ENCODE assay signal across 3 cellular contexts in the genomic region with DNA sequence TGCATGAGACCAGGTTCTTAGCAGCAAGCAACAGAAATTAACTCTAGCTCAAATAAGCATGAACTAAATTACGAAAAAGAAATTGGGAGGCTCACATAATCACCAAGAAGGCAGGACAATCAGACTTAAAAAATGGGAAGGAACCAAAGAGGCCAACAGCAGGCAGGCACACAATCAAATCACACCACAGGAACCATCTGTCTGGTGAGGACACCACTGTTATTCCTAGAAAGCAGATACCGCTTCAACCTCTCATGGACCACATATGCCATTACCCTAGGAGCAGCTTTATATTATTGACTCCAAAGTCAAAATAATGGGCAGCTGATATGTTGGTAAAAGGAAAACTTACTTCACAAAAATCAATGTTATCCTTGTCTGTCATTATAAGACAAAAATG.
TF ChIP-seq lines count a peak whose summit lies in the region.

No MANE protein-coding gene starts in this region.

TF ChIP-seq in GM23338, 12 proteins besides CTCF, POLR2A, EP300 and RAD21 (continued from another document and continues in another):
- TF ChIP-seq ZNF331 (CRISPR knock-in tag; IDR thresholded peaks at IDR 0.05; ENCODE audit: low read depth) (no peak), CREB1 (CRISPR knock-in tag; IDR thresholded peaks at IDR 0.05; ENCODE audit: low read depth) (no peak), ZNF114 (CRISPR knock-in tag; IDR thresholded peaks at IDR 0.05) (no peak), NANOG (IDR thresholded peaks at IDR 0.05; ENCODE audit: borderline replicate concordance) (no peak)
- TF ChIP-seq, protein P1, sequence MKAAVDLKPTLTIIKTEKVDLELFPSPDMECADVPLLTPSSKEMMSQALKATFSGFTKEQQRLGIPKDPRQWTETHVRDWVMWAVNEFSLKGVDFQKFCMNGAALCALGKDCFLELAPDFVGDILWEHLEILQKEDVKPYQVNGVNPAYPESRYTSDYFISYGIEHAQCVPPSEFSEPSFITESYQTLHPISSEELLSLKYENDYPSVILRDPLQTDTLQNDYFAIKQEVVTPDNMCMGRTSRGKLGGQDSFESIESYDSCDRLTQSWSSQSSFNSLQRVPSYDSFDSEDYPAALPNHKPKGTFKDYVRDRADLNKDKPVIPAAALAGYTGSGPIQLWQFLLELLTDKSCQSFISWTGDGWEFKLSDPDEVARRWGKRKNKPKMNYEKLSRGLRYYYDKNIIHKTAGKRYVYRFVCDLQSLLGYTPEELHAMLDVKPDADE (IDR thresholded peaks at IDR 0.05) = no peak
- TF ChIP-seq, protein P2, sequence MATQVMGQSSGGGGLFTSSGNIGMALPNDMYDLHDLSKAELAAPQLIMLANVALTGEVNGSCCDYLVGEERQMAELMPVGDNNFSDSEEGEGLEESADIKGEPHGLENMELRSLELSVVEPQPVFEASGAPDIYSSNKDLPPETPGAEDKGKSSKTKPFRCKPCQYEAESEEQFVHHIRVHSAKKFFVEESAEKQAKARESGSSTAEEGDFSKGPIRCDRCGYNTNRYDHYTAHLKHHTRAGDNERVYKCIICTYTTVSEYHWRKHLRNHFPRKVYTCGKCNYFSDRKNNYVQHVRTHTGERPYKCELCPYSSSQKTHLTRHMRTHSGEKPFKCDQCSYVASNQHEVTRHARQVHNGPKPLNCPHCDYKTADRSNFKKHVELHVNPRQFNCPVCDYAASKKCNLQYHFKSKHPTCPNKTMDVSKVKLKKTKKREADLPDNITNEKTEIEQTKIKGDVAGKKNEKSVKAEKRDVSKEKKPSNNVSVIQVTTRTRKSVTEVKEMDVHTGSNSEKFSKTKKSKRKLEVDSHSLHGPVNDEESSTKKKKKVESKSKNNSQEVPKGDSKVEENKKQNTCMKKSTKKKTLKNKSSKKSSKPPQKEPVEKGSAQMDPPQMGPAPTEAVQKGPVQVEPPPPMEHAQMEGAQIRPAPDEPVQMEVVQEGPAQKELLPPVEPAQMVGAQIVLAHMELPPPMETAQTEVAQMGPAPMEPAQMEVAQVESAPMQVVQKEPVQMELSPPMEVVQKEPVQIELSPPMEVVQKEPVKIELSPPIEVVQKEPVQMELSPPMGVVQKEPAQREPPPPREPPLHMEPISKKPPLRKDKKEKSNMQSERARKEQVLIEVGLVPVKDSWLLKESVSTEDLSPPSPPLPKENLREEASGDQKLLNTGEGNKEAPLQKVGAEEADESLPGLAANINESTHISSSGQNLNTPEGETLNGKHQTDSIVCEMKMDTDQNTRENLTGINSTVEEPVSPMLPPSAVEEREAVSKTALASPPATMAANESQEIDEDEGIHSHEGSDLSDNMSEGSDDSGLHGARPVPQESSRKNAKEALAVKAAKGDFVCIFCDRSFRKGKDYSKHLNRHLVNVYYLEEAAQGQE (IDR thresholded peaks at IDR 0.05; ENCODE audit: unreplicated experiment) = no peak

TF ChIP-seq in WTC11, 78 proteins besides CTCF, POLR2A, EP300 and RAD21 (continued from another document and continues in another):
- TF ChIP-seq, protein P3, sequence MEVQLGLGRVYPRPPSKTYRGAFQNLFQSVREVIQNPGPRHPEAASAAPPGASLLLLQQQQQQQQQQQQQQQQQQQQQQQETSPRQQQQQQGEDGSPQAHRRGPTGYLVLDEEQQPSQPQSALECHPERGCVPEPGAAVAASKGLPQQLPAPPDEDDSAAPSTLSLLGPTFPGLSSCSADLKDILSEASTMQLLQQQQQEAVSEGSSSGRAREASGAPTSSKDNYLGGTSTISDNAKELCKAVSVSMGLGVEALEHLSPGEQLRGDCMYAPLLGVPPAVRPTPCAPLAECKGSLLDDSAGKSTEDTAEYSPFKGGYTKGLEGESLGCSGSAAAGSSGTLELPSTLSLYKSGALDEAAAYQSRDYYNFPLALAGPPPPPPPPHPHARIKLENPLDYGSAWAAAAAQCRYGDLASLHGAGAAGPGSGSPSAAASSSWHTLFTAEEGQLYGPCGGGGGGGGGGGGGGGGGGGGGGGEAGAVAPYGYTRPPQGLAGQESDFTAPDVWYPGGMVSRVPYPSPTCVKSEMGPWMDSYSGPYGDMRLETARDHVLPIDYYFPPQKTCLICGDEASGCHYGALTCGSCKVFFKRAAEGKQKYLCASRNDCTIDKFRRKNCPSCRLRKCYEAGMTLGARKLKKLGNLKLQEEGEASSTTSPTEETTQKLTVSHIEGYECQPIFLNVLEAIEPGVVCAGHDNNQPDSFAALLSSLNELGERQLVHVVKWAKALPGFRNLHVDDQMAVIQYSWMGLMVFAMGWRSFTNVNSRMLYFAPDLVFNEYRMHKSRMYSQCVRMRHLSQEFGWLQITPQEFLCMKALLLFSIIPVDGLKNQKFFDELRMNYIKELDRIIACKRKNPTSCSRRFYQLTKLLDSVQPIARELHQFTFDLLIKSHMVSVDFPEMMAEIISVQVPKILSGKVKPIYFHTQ (CRISPR knock-in tag; IDR thresholded peaks at IDR 0.05) = no peak
- TF ChIP-seq JUN (CRISPR knock-in tag; IDR thresholded peaks at IDR 0.05) (no peak), ZBTB21 (CRISPR knock-in tag; IDR thresholded peaks at IDR 0.05; ENCODE audit: borderline replicate concordance) (no peak), JAZF1 (CRISPR knock-in tag; IDR thresholded peaks at IDR 0.05) (no peak), ZNF317 (CRISPR knock-in tag; IDR thresholded peaks at IDR 0.05; ENCODE audit: borderline replicate concordance, low read depth) (no peak), FOXJ3 (CRISPR knock-in tag; IDR thresholded peaks at IDR 0.05; ENCODE audit: borderline replicate concordance) (no peak), ZNF121 (CRISPR knock-in tag; IDR thresholded peaks at IDR 0.05) (no peak)
- TF ChIP-seq, protein P4, sequence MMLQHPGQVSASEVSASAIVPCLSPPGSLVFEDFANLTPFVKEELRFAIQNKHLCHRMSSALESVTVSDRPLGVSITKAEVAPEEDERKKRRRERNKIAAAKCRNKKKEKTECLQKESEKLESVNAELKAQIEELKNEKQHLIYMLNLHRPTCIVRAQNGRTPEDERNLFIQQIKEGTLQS (CRISPR knock-in tag; conservative IDR thresholded peaks at IDR 0.05) = no peak
- TF ChIP-seq, protein P5, sequence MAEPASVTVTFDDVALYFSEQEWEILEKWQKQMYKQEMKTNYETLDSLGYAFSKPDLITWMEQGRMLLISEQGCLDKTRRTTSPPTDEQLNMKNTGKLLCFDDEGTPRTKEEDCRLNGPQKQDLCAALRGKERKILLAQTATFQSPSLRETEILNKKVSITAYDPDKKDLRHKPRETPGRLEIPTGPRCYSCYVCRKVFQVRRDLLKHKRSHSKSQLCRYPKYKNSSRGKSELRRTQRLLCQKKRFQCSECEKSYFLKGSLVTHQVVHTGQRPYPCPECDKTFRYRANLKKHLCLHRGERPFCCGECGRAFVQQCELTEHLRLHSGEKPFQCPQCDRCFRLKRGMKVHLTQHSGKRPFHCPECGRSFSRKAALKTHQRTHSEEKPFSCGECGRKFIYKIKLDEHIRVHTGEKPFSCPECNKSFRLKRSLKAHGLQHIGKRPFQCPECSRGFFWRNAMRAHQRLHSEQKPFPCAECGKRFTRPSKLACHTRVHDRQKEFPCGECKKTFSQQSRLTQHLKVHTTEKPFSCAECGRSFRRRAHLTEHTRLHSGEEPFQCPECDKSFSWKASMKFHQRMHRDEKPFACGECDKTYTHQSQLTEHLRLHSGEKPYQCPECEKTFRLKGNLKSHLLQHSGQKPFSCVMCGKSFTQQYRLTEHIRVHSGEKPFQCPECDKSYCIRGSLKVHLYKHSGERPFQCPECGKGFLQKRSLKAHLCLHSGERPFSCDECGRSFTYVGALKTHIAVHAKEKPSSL (CRISPR knock-in tag; conservative IDR thresholded peaks at IDR 0.05) = no peak
- TF ChIP-seq, protein P6, sequence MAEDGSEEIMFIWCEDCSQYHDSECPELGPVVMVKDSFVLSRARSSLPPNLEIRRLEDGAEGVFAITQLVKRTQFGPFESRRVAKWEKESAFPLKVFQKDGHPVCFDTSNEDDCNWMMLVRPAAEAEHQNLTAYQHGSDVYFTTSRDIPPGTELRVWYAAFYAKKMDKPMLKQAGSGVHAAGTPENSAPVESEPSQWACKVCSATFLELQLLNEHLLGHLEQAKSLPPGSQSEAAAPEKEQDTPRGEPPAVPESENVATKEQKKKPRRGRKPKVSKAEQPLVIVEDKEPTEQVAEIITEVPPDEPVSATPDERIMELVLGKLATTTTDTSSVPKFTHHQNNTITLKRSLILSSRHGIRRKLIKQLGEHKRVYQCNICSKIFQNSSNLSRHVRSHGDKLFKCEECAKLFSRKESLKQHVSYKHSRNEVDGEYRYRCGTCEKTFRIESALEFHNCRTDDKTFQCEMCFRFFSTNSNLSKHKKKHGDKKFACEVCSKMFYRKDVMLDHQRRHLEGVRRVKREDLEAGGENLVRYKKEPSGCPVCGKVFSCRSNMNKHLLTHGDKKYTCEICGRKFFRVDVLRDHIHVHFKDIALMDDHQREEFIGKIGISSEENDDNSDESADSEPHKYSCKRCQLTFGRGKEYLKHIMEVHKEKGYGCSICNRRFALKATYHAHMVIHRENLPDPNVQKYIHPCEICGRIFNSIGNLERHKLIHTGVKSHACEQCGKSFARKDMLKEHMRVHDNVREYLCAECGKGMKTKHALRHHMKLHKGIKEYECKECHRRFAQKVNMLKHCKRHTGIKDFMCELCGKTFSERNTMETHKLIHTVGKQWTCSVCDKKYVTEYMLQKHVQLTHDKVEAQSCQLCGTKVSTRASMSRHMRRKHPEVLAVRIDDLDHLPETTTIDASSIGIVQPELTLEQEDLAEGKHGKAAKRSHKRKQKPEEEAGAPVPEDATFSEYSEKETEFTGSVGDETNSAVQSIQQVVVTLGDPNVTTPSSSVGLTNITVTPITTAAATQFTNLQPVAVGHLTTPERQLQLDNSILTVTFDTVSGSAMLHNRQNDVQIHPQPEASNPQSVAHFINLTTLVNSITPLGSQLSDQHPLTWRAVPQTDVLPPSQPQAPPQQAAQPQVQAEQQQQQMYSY (CRISPR knock-in tag; IDR thresholded peaks at IDR 0.05) = no peak

TF ChIP-seq in SK-N-SH treated with all-trans-retinoic acid at 6 μM for 48 hours, 23 proteins besides CTCF, POLR2A, EP300 and RAD21 (continued from another document):
- TF ChIP-seq, protein P7, sequence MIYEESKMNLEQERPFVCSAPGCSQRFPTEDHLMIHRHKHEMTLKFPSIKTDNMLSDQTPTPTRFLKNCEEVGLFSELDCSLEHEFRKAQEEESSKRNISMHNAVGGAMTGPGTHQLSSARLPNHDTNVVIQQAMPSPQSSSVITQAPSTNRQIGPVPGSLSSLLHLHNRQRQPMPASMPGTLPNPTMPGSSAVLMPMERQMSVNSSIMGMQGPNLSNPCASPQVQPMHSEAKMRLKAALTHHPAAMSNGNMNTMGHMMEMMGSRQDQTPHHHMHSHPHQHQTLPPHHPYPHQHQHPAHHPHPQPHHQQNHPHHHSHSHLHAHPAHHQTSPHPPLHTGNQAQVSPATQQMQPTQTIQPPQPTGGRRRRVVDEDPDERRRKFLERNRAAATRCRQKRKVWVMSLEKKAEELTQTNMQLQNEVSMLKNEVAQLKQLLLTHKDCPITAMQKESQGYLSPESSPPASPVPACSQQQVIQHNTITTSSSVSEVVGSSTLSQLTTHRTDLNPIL (CRISPR knock-in tag; IDR thresholded peaks at IDR 0.05; ENCODE audit: low read depth) = no peak
- TF ChIP-seq ARNTL (CRISPR knock-in tag; IDR thresholded peaks at IDR 0.05; ENCODE audit: borderline replicate concordance, low read depth) = no peak
- no peak for TF ChIP-seq ZNF70 (CRISPR knock-in tag; IDR thresholded peaks at IDR 0.05)
- no peak for TF ChIP-seq TCF4 (CRISPR knock-in tag; IDR thresholded peaks at IDR 0.05; ENCODE audit: borderline replicate concordance)
- no peak for TF ChIP-seq TOX (CRISPR knock-in tag; IDR thresholded peaks at IDR 0.05; ENCODE audit: borderline replicate concordance)
- TF ChIP-seq, protein P8, sequence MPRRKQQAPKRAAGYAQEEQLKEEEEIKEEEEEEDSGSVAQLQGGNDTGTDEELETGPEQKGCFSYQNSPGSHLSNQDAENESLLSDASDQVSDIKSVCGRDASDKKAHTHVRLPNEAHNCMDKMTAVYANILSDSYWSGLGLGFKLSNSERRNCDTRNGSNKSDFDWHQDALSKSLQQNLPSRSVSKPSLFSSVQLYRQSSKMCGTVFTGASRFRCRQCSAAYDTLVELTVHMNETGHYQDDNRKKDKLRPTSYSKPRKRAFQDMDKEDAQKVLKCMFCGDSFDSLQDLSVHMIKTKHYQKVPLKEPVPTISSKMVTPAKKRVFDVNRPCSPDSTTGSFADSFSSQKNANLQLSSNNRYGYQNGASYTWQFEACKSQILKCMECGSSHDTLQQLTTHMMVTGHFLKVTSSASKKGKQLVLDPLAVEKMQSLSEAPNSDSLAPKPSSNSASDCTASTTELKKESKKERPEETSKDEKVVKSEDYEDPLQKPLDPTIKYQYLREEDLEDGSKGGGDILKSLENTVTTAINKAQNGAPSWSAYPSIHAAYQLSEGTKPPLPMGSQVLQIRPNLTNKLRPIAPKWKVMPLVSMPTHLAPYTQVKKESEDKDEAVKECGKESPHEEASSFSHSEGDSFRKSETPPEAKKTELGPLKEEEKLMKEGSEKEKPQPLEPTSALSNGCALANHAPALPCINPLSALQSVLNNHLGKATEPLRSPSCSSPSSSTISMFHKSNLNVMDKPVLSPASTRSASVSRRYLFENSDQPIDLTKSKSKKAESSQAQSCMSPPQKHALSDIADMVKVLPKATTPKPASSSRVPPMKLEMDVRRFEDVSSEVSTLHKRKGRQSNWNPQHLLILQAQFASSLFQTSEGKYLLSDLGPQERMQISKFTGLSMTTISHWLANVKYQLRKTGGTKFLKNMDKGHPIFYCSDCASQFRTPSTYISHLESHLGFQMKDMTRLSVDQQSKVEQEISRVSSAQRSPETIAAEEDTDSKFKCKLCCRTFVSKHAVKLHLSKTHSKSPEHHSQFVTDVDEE (CRISPR knock-in tag; IDR thresholded peaks at IDR 0.05) = no peak
- TF ChIP-seq ZFP3 (CRISPR knock-in tag; IDR thresholded peaks at IDR 0.05) = no peak
- no peak for TF ChIP-seq PPARA (CRISPR knock-in tag; IDR thresholded peaks at IDR 0.05; ENCODE audit: borderline replicate concordance)
- no peak for TF ChIP-seq ZNF565 (CRISPR knock-in tag; conservative IDR thresholded peaks at IDR 0.05; ENCODE audit: low read depth)
